16 cellular contexts compared by ENCODE assay signal in genomic region chr19:10611907-10612306, GRCh38. TPM values are rescaled to one million over a fixed set of nuclear protein-coding genes. Genes with fewer than 3 reads are reported as not detected.
DNase-seq lines count a peak whose midpoint lies in the region; ATAC-seq and TF ChIP-seq lines count a peak whose summit lies in the region.
"Had no signal": no experiment of that assay in that cellular context is flagged by ENCODE, and none has a peak within 500 bp of the region (broad histone marks: within the 10 kb centered on the region; RNA-seq: fewer than 3 reads in every experiment).

No MANE protein-coding gene starts in this region.

- no peak for ATAC-seq in CD4-positive, alpha-beta T cell (ENCODE audit: poor library complexity)
- no peak for ATAC-seq in stimulated activated naive CD8-positive, alpha-beta T cell treated with anti-CD3 and anti-CD28 coated beads, Interleukin-15, amount 100 ng/mL, for 72 hours

- no peak overlapping the region for H3K4me3 Mint-ChIP-seq in CD4-positive, alpha-beta T cell
- no peak overlapping the region for H3K4me3 Mint-ChIP-seq in stimulated activated naive CD8-positive, alpha-beta T cell treated with anti-CD3 and anti-CD28 coated beads, Interleukin-15, amount 100 ng/mL, for 72 hours

- CTCF ChIA-PET in CD4-positive, alpha-beta T cell (lab: Charles Lee), result interaction anchor here (1.1 to 1.4 kb wide), 2 partner anchors 30 to 33 kb away, joined by 3 to 5 read pairs; no protein-coding TSS in a partner anchor

- no peaks in the 10 kb centered on the region for H3K9me3 ChIP-seq in CD4-positive, alpha-beta T cell (ENCODE audit: control insufficient read depth, low read length)
- H3K9me3 ChIP-seq: SJSA1 had no signal

- peak overlapping the region; percentile 2 for H3K27ac ChIP-seq in CD4-positive, alpha-beta T cell (ENCODE audit: low read depth, low read length)
- H3K27ac ChIP-seq: parathyroid adenoma, SJSA1 had no signal

- H3K36me3 Mint-ChIP-seq in CD4-positive, alpha-beta T cell (ENCODE audit: low read depth), result peaks cover 21% of the 10 kb centered on the region

- H3K27me3 ChIP-seq in CD4-positive, alpha-beta T cell (ENCODE audit: control insufficient read depth, insufficient read depth, low read length), result no peaks in the 10 kb centered on the region
- H3K27me3 ChIP-seq: SJSA1 had no signal

- POLR2A ChIA-PET in CD4-positive, alpha-beta T cell (lab: Charles Lee), result interaction anchor here (3.8 kb wide), 1 partner anchor 9 kb away, joined by 27 read pairs; no protein-coding TSS in a partner anchor

- no peak for DNase-seq in CD4-positive, alpha-beta T cell
- DNase-seq in NCI-H82 (lab: John Stamatoyannopoulos, UW) (peak; percentile 77), fibroblast of gingiva (ENCODE audit: low read depth) (peak; percentile 20), NCI-H187 treated with DMSO at 0.1 percent for 48 hours (lab: John Stamatoyannopoulos, UW) (no peak), COLO668 (lab: John Stamatoyannopoulos, UW; ENCODE audit: unreplicated experiment) (no peak), CD1c-positive myeloid dendritic cell (ENCODE audit: extremely low spot score) (no peak), NCI-H1694 treated with DMSO at 0.1 percent for 48 hours (lab: John Stamatoyannopoulos, UW) (no peak)
- DNase-seq in stimulated activated naive CD8-positive, alpha-beta T cell treated with anti-CD3 and anti-CD28 coated beads, Interleukin-15, amount 100 ng/mL, for 72 hours, result no peak
- DNase-seq: activated CD4-positive, alpha-beta T cell treated with anti-CD3 and anti-CD28 coated beads for 48 hours; activated CD8-positive, alpha-beta memory T cell treated with anti-CD3 and anti-CD28 coated beads, Interleukin-2, amount 50 U/mL, for 4 hours; foreskin melanocyte; GDM1; NCI-H526 treated with DMSO at 0.1 percent for 48 hours had no signal

- no peaks in the 10 kb centered on the region for H3K27me3 Mint-ChIP-seq in CD4-positive, alpha-beta T cell
- no peaks in the 10 kb centered on the region for H3K27me3 Mint-ChIP-seq in stimulated activated naive CD8-positive, alpha-beta T cell treated with anti-CD3 and anti-CD28 coated beads, Interleukin-15, amount 100 ng/mL, for 72 hours

- intact Hi-C loops in CD4-positive, alpha-beta T cell (cut with DNase I, micrococcal nuclease), result no loop called here

- H3K4me1 Mint-ChIP-seq in CD4-positive, alpha-beta T cell (ENCODE audit: low read depth), result peaks cover 26% of the 10 kb centered on the region
- H3K4me1 Mint-ChIP-seq in stimulated activated naive CD8-positive, alpha-beta T cell treated with anti-CD3 and anti-CD28 coated beads, Interleukin-15, amount 100 ng/mL, for 72 hours, result peaks cover 34% of the 10 kb centered on the region

- no peak for TF ChIP-seq CTCF in CD4-positive, alpha-beta T cell (IDR thresholded peaks at IDR 0.05)

- peak overlapping the region; percentile 24 for H3K27ac Mint-ChIP-seq in CD4-positive, alpha-beta T cell
- H3K27ac Mint-ChIP-seq in stimulated activated naive CD8-positive, alpha-beta T cell treated with anti-CD3 and anti-CD28 coated beads, Interleukin-15, amount 100 ng/mL, for 72 hours, result peak overlapping the region; percentile 14 to 42

- no peaks in the 10 kb centered on the region for H3K9me3 Mint-ChIP-seq in CD4-positive, alpha-beta T cell
- no peaks in the 10 kb centered on the region for H3K9me3 Mint-ChIP-seq in stimulated activated naive CD8-positive, alpha-beta T cell treated with anti-CD3 and anti-CD28 coated beads, Interleukin-15, amount 100 ng/mL, for 72 hours

RNA-seq across cellular contexts. Expression of gene SLC44A2, which starts 13.4 kb away (rescaled TPM):
- 100 to 1,000 TPM; 151 to 168 TPM for total RNA-seq in CD4-positive, alpha-beta T cell

RNA-seq across cellular contexts. Expression of gene AP1M2, which starts 24.8 kb away (rescaled TPM):
- total RNA-seq in CD4-positive, alpha-beta T cell, result under 1 TPM in 1 of 2 experiments, not detected in 1; 0.77 TPM
- total RNA-seq: aorta had no signal

RNA-seq across cellular contexts. Expression of gene ILF3, which starts 42.2 kb away (rescaled TPM):
- total RNA-seq in CD4-positive, alpha-beta T cell, result 100 to 1,000 TPM; 464 to 491 TPM

RNA-seq across cellular contexts. Expression of gene CDKN2D, which starts 43.1 kb away (rescaled TPM):
- 10 to 100 TPM; 83.3 to 84.0 TPM for total RNA-seq in CD4-positive, alpha-beta T cell

RNA-seq across cellular contexts. Expression of gene KRI1, which starts 46.1 kb away (rescaled TPM):
- 10 to 100 TPM; 36.8 to 39.6 TPM for total RNA-seq in CD4-positive, alpha-beta T cell

Comparison
In these comparisons a context has a peak if more than half of its experiments do, and no peak if none do; other contexts are left out.
1. DNase-seq: peak in NCI-H82 (single experiment) and fibroblast of gingiva (single experiment); none in CD4-positive, alpha-beta T cell (0 of 10), stimulated activated naive CD8-positive, alpha-beta T cell treated with anti-CD3 and anti-CD28 coated beads, Interleukin-15, amount 100 ng/mL, for 72 hours (0 of 2), NCI-H187 treated with DMSO at 0.1 percent for 48 hours (single experiment), COLO668 (single experiment), CD1c-positive myeloid dendritic cell (single experiment) and NCI-H1694 treated with DMSO at 0.1 percent for 48 hours (single experiment).